In genomic region chr11:57416436-57416835, GRCh38 we compare ENCODE assay signal across 23 cellular contexts. TPM values are rescaled to one million over a fixed set of nuclear protein-coding genes. Genes with fewer than 3 reads are reported as not detected.
DNase-seq lines count a peak whose midpoint lies in the region; ATAC-seq and TF ChIP-seq lines count a peak whose summit lies in the region.
"Had no signal": no experiment of that assay in that cellular context is flagged by ENCODE, and none has a peak within 500 bp of the region (broad histone marks: within the 10 kb centered on the region; RNA-seq: fewer than 3 reads in every experiment).

No MANE protein-coding gene starts in this region.

- no peak for ATAC-seq in activated T-cell treated with anti-CD3 and anti-CD28 coated beads, Interleukin-2, amount 50 U/mL, for 72 hours (replicated peaks in 1 of 2)
- ATAC-seq in activated T-cell treated with anti-CD3 and anti-CD28 coated beads, Interleukin-2, amount 50 U/mL, for 4 hours: no peak
- ATAC-seq in GM21528 (IDR thresholded peaks at IDR 0.05; ENCODE audit: low FRiP score, unreplicated experiment): no peak
- ATAC-seq in GM21786 (IDR thresholded peaks at IDR 0.05; ENCODE audit: unreplicated experiment): no peak
- ATAC-seq: CD8-positive, alpha-beta T cell; Panc1; SK-N-SH treated with all-trans-retinoic acid at 6 μM for 48 hours had no signal

- H3K79me2 ChIP-seq in osteoblast (ENCODE audit: insufficient read depth, low read length): peaks cover 4% of the 10 kb centered on the region

- peak overlapping the region; percentile 23 for H3K27ac ChIP-seq in osteoblast (ENCODE audit: low read depth, low read length)
- H3K27ac ChIP-seq: BLaER1 treated with 17β-estradiol and CSF1 and Interleukin-3, amounts not matched to agents 10 nM and 100 nM had no signal

- H3K9me3 Mint-ChIP-seq in activated T-cell treated with anti-CD3 and anti-CD28 coated beads, Interleukin-2, amount 50 U/mL, for 72 hours: no peaks in the 10 kb centered on the region
- no peaks in the 10 kb centered on the region for H3K9me3 Mint-ChIP-seq in activated T-cell treated with anti-CD3 and anti-CD28 coated beads, Interleukin-2, amount 50 U/mL, for 4 hours
- H3K9me3 Mint-ChIP-seq: CD8-positive, alpha-beta T cell; HFFc6 had no signal

- H3K27me3 ChIP-seq in adipocyte (replicated peaks; ENCODE audit: control insufficient read depth, insufficient read depth, low read length): no peaks in the 10 kb centered on the region
- no peaks in the 10 kb centered on the region for H3K27me3 ChIP-seq in osteoblast (ENCODE audit: insufficient read depth, low read length)
- H3K27me3 ChIP-seq: BLaER1 treated with 17β-estradiol and CSF1 and Interleukin-3, amounts not matched to agents 10 nM and 100 nM had no signal

- peaks cover 27 to 60% of the 10 kb centered on the region in 2 donors for H3K36me3 Mint-ChIP-seq in activated T-cell treated with anti-CD3 and anti-CD28 coated beads, Interleukin-2, amount 50 U/mL, for 72 hours (ENCODE audit: insufficient read depth in 2 of 2)
- peaks cover 73% of the 10 kb centered on the region for H3K36me3 Mint-ChIP-seq in activated T-cell treated with anti-CD3 and anti-CD28 coated beads, Interleukin-2, amount 50 U/mL, for 4 hours (ENCODE audit: insufficient read depth)

- H3K9me3 ChIP-seq in adipocyte (ENCODE audit: control insufficient read depth, low read length) (no peaks in the 10 kb centered on the region), osteoblast (ENCODE audit: low read depth, low read length) (no peaks in the 10 kb centered on the region)

- peaks cover 52% of the 10 kb centered on the region for H3K36me3 ChIP-seq in adipocyte (ENCODE audit: control insufficient read depth, insufficient read depth, low read length, severe bottlenecking)
- peaks cover 72% of the 10 kb centered on the region for H3K36me3 ChIP-seq in osteoblast (ENCODE audit: insufficient read depth, low read length)

- H3K4me3 ChIP-seq in adipocyte (ENCODE audit: low read length): no peak overlapping the region
- H3K4me3 ChIP-seq in osteoblast (ENCODE audit: insufficient read depth, low read length): no peak overlapping the region
- H3K4me3 ChIP-seq: BLaER1 treated with 17β-estradiol and CSF1 and Interleukin-3, amounts not matched to agents 10 nM and 100 nM had no signal

- H3K4me3 Mint-ChIP-seq in activated T-cell treated with anti-CD3 and anti-CD28 coated beads, Interleukin-2, amount 50 U/mL, for 72 hours: no peak overlapping the region
- no peak overlapping the region for H3K4me3 Mint-ChIP-seq in activated T-cell treated with anti-CD3 and anti-CD28 coated beads, Interleukin-2, amount 50 U/mL, for 4 hours
- H3K4me3 Mint-ChIP-seq: CD8-positive, alpha-beta T cell; HFFc6 had no signal

- no peak overlapping the region for H3K4me2 ChIP-seq in osteoblast (ENCODE audit: insufficient read depth, low read length)

- H3K4me1 ChIP-seq in adipocyte (ENCODE audit: control insufficient read depth, insufficient read depth, low read length): peaks cover 30% of the 10 kb centered on the region
- no peaks in the 10 kb centered on the region for H3K4me1 ChIP-seq in osteoblast (ENCODE audit: insufficient read depth, low read length)

- DNase-seq in activated T-cell treated with anti-CD3 and anti-CD28 coated beads, Interleukin-2, amount 50 U/mL, for 72 hours: no peak
- no peak for DNase-seq in activated T-cell treated with anti-CD3 and anti-CD28 coated beads, Interleukin-2, amount 50 U/mL, for 4 hours
- DNase-seq in adipocyte (ENCODE audit: low read depth) (no peak), osteoblast (ENCODE audit: insufficient read length, low spot score, missing footprints) (no peak)
- DNase-seq in effector CD8-positive, alpha-beta T cell (lab: John Stamatoyannopoulos, UW): no peak
- DNase-seq: 8988T; Calu3; CD8-positive, alpha-beta T cell; HFFc6; NCI-H1092 treated with DMSO at 0.1 percent for 48 hours; NCI-H1436 treated with DMSO at 0.1 percent for 48 hours; NCI-H1930; NCI-H345; NCI-H524; NCI-H774; NK-92 treated with Interleukin-12 subunit alpha and Interleukin-12 subunit beta, amount 100 ng/mL, for 24 hours had no signal

- peaks cover 4% of the 10 kb centered on the region for H4K20me1 ChIP-seq in osteoblast (ENCODE audit: insufficient read depth, low read length)

- peak overlapping the region; percentile 44 for H3K9ac ChIP-seq in adipocyte (ENCODE audit: low read length)

- H3K27me3 Mint-ChIP-seq in activated T-cell treated with anti-CD3 and anti-CD28 coated beads, Interleukin-2, amount 50 U/mL, for 72 hours (ENCODE audit: low read depth): no peaks in the 10 kb centered on the region
- H3K27me3 Mint-ChIP-seq in activated T-cell treated with anti-CD3 and anti-CD28 coated beads, Interleukin-2, amount 50 U/mL, for 4 hours (ENCODE audit: low read depth): no peaks in the 10 kb centered on the region

- TF ChIP-seq CTCF in osteoblast (IDR thresholded peaks at IDR 0.05; ENCODE audit: extremely low read depth, low read depth, low read length): no peak

- H3K27ac Mint-ChIP-seq in activated T-cell treated with anti-CD3 and anti-CD28 coated beads, Interleukin-2, amount 50 U/mL, for 72 hours: peak overlapping the region; percentile 38
- H3K27ac Mint-ChIP-seq: CD8-positive, alpha-beta T cell; HFFc6 had no signal

- peaks cover 80% of the 10 kb centered on the region for H3K4me1 Mint-ChIP-seq in activated T-cell treated with anti-CD3 and anti-CD28 coated beads, Interleukin-2, amount 50 U/mL, for 72 hours (ENCODE audit: low read depth)
- peaks cover 17% of the 10 kb centered on the region for H3K4me1 Mint-ChIP-seq in activated T-cell treated with anti-CD3 and anti-CD28 coated beads, Interleukin-2, amount 50 U/mL, for 4 hours (ENCODE audit: low read depth)

- no peak overlapping the region for H2AFZ ChIP-seq in osteoblast (ENCODE audit: low read length)

RNA-seq across cellular contexts. Expression of gene SLC43A3, which starts 10.5 kb away (rescaled TPM):
- total RNA-seq in activated T-cell treated with anti-CD3 and anti-CD28 coated beads, Interleukin-2, amount 50 U/mL, for 72 hours: 100 to 1,000 TPM; 159 to 169 TPM
- 100 to 1,000 TPM; 508 to 551 (median 529) TPM for total RNA-seq in activated T-cell treated with anti-CD3 and anti-CD28 coated beads, Interleukin-2, amount 50 U/mL, for 4 hours
- total RNA-seq in osteoblast: 51.4 and 61.0 TPM in 2 replicates

RNA-seq across cellular contexts. Expression of gene PRG2, which starts 26.0 kb away (rescaled TPM):
- 1 to 10 TPM; 3.9 to 5.2 TPM for total RNA-seq in activated T-cell treated with anti-CD3 and anti-CD28 coated beads, Interleukin-2, amount 50 U/mL, for 72 hours
- total RNA-seq in activated T-cell treated with anti-CD3 and anti-CD28 coated beads, Interleukin-2, amount 50 U/mL, for 4 hours: 1 to 10 TPM; 1.8 to 2.7 (median 2.5) TPM
- not detected in 2 replicates for total RNA-seq in osteoblast
- total RNA-seq: Calu3, Daoy, HFFc6, LHCN-M2 had no signal

RNA-seq across cellular contexts. Expression of gene PRG3, which starts 35.5 kb away (rescaled TPM):
- not detected for total RNA-seq in activated T-cell treated with anti-CD3 and anti-CD28 coated beads, Interleukin-2, amount 50 U/mL, for 72 hours
- total RNA-seq in activated T-cell treated with anti-CD3 and anti-CD28 coated beads, Interleukin-2, amount 50 U/mL, for 4 hours: not detected
- total RNA-seq in osteoblast: not detected in 2 replicates
- total RNA-seq: Calu3; CD8-positive, alpha-beta T cell; Daoy; HFFc6; LHCN-M2 had no signal

RNA-seq across cellular contexts. Expression of gene RTN4RL2, which starts 43.9 kb away (rescaled TPM):
- 1 to 10 TPM in 1 of 2 donors, under 1 TPM in 1; 0.97 to 1.1 TPM for total RNA-seq in activated T-cell treated with anti-CD3 and anti-CD28 coated beads, Interleukin-2, amount 50 U/mL, for 72 hours
- total RNA-seq in activated T-cell treated with anti-CD3 and anti-CD28 coated beads, Interleukin-2, amount 50 U/mL, for 4 hours: under 1 TPM; 0.16 to 0.33 (median 0.27) TPM
- total RNA-seq in osteoblast: 0.29 and 0.36 TPM in 2 replicates
